In genomic region chr10:128150551-128150950, GRCh38 we compare ENCODE assay signal across 9 cellular contexts.
DNase-seq lines count a peak whose midpoint lies in the region; ATAC-seq and TF ChIP-seq lines count a peak whose summit lies in the region.
"Had no signal": no experiment of that assay in that cellular context is flagged by ENCODE, and none has a peak within 500 bp of the region (broad histone marks: within the 10 kb centered on the region; RNA-seq: fewer than 3 reads in every experiment).

No MANE protein-coding gene starts in this region.

- H3K9ac ChIP-seq in DND-41 (ENCODE audit: low read depth, low read length) (peak overlapping the region; percentile 42; the same call in 1 of the 2 replicates), OCI-LY1 (ENCODE audit: low read length) (no peak overlapping the region), parathyroid adenoma (no peak overlapping the region)

- H3K27me3 ChIP-seq in DND-41 (ENCODE audit: insufficient read depth, low read length, poor library complexity) = no peaks in the 10 kb centered on the region
- peaks cover 6% of the 10 kb centered on the region; the same call in 1 of the 2 replicates for H3K27me3 ChIP-seq in OCI-LY1 (ENCODE audit: insufficient read depth, low read length)
- H3K27me3 ChIP-seq in parathyroid adenoma (ENCODE audit: control insufficient read depth, insufficient read depth, low read length) = no peaks in the 10 kb centered on the region
- H3K27me3 ChIP-seq: pancreas had no signal

- H3K27ac ChIP-seq in DND-41 (ENCODE audit: low read length) (no peak overlapping the region), OCI-LY1 (ENCODE audit: low read depth, low read length, poor library complexity, severe bottlenecking) (no peak overlapping the region), parathyroid adenoma (no peak overlapping the region)
- H3K27ac ChIP-seq: pancreas had no signal

- no peak for DNase-seq in DND-41
- no peak for DNase-seq in epithelial cell of esophagus (ENCODE audit: low read depth)
- no peak for DNase-seq in islet precursor cell
- DNase-seq in HPDE6-E6E7 (ENCODE audit: extremely low spot score) = no peak

- H3K4me3 ChIP-seq in DND-41 (ENCODE audit: low read depth in 1 of 2, low read length in 2 of 2) (peak overlapping the region in 1 of 2 experiments; percentile 56; a peak in 2 of 4 replicates), OCI-LY1 (ENCODE audit: low read depth, low read length, poor library complexity, severe bottlenecking) (peak overlapping the region; percentile 56), epithelial cell of esophagus (ENCODE audit: low read length) (peak overlapping the region; percentile 56), parathyroid adenoma (ENCODE audit: low read depth, low read length) (peak overlapping the region; percentile 26)

- no peak for TF ChIP-seq CTCF in DND-41 (IDR thresholded peaks at IDR 0.05; ENCODE audit: borderline replicate concordance, extremely low read depth, low read length, poor library complexity, severe bottlenecking)
- no peak for TF ChIP-seq CTCF in OCI-LY1 (IDR thresholded peaks at IDR 0.05; ENCODE audit: low read length)
- no peak for TF ChIP-seq CTCF in epithelial cell of esophagus (IDR thresholded peaks at IDR 0.05; ENCODE audit: insufficient read depth, low read depth, low read length, missing control alignments)
- TF ChIP-seq CTCF in parathyroid adenoma (IDR thresholded peaks at IDR 0.05) = no peak

- H3K79me2 ChIP-seq in DND-41 (ENCODE audit: insufficient read depth, low read length) = no peaks in the 10 kb centered on the region
- H3K79me2 ChIP-seq in OCI-LY1 (ENCODE audit: insufficient read depth, low read length) = no peaks in the 10 kb centered on the region
- H3K79me2 ChIP-seq in parathyroid adenoma = no peaks in the 10 kb centered on the region

- H4K20me1 ChIP-seq in DND-41 (ENCODE audit: insufficient read depth, low read length) (no peaks in the 10 kb centered on the region), OCI-LY1 (ENCODE audit: insufficient read depth, low read length) (no peaks in the 10 kb centered on the region)

- H3K9me2 ChIP-seq in OCI-LY1 (ENCODE audit: low read depth, low read length) = no peaks in the 10 kb centered on the region

- H3K4me1 ChIP-seq in DND-41 (ENCODE audit: insufficient read depth, low read length) (peaks cover 5% of the 10 kb centered on the region), OCI-LY1 (ENCODE audit: insufficient read depth, low read length, severe bottlenecking) (peaks cover 14% of the 10 kb centered on the region), parathyroid adenoma (no peaks in the 10 kb centered on the region)
- H3K4me1 ChIP-seq: pancreas had no signal

- H3K9me3 ChIP-seq in DND-41 (ENCODE audit: insufficient read depth, low read length, severe bottlenecking) = no peaks in the 10 kb centered on the region
- H3K9me3 ChIP-seq in OCI-LY1 (ENCODE audit: low read length) = no peaks in the 10 kb centered on the region
- no peaks in the 10 kb centered on the region for H3K9me3 ChIP-seq in parathyroid adenoma (ENCODE audit: control insufficient read depth, low read length)
- H3K9me3 ChIP-seq: pancreas had no signal

- H2AFZ ChIP-seq in DND-41 (ENCODE audit: low read depth, low read length) (peak overlapping the region; percentile 72; the same call in 1 of the 2 replicates), OCI-LY1 (ENCODE audit: low read length) (no peak overlapping the region), parathyroid adenoma (peak overlapping the region; percentile 58)

- H3K4me2 ChIP-seq in DND-41 (ENCODE audit: insufficient read depth, low read length) (peak overlapping the region; percentile 71), OCI-LY1 (ENCODE audit: low read length) (peak overlapping the region; percentile 68; the same call in 1 of the 2 replicates), parathyroid adenoma (ENCODE audit: low read length) (peak overlapping the region; percentile 79)

- H3K36me3 ChIP-seq in DND-41 (ENCODE audit: insufficient read depth, low read length) (no peaks in the 10 kb centered on the region), OCI-LY1 (ENCODE audit: insufficient read depth, low read length) (no peaks in the 10 kb centered on the region), parathyroid adenoma (ENCODE audit: control insufficient read depth, insufficient read depth, low read length) (no peaks in the 10 kb centered on the region)
- H3K36me3 ChIP-seq: pancreas had no signal

- ATAC-seq in DND-41 (ENCODE audit: insufficient read depth, low read depth) (no peak), HG02885 (IDR thresholded peaks at IDR 0.05; ENCODE audit: poor library complexity, unreplicated experiment) (no peak), GM19328 (IDR thresholded peaks at IDR 0.05; ENCODE audit: unreplicated experiment) (no peak)

- H3F3A ChIP-seq in OCI-LY1 (ENCODE audit: insufficient read depth, low read length) = no peaks in the 10 kb centered on the region
